In the genomic region with DNA sequence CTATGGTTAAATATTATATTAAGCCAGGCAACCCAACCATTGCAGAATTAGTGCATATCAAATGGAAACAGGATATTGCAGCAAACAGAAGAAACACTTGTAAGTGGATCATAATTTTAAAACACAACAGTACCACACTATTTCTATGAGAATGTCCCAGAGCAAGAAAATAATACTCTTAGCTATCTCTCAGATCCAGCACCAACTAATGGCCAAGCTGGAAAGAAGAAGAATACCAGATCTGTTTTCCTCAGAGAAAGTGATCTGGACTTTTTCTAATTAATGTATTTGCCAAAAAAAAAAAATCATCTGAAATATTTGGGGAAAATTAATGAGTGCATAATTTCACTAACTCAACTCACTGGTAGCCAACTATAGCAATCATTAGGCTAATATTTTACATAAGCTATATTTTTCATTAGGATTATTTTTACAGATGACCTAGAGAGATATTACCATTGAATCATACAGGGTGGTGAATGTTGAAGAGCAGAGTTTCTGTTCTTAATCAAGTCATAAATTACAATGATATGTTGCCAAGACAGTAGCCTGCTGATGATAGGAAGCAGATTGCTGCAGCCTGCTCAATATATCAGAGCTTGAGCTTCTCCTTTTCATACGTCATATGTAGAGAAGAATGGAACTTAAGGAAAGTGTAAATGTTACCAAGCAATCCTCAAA, we compare ENCODE assay signal across 22 cellular contexts.
"Had no signal": no experiment of that assay in that cellular context is flagged by ENCODE, and none has a peak within 500 bp of the region (broad histone marks: within the 10 kb centered on the region; RNA-seq: fewer than 3 reads in every experiment).

No MANE protein-coding gene starts in this region.

- H3K36me3 ChIP-seq: colonic mucosa, esophagus muscularis mucosa, gastrocnemius medialis, heart right ventricle, left lung, lower lobe of right lung had no signal

- H3K27me3 Mint-ChIP-seq: dendritic cell treated with granulocyte-macrophage colony-stimulating factor and Interleukin-4, amounts not matched to agents 40 ng/mL and 50 ng/mL, for 4 days; effector memory CD8-positive, alpha-beta T cell had no signal

- H3K4me3 Mint-ChIP-seq: dendritic cell treated with granulocyte-macrophage colony-stimulating factor and Interleukin-4, amounts not matched to agents 40 ng/mL and 50 ng/mL, for 4 days; effector memory CD8-positive, alpha-beta T cell; endodermal cell; naive thymus-derived CD8-positive, alpha-beta T cell had no signal

- H3K4me1 Mint-ChIP-seq: naive thymus-derived CD8-positive, alpha-beta T cell had no signal

- H3K27ac Mint-ChIP-seq: dendritic cell treated with granulocyte-macrophage colony-stimulating factor and Interleukin-4, amounts not matched to agents 40 ng/mL and 50 ng/mL, for 4 days; effector memory CD8-positive, alpha-beta T cell; endodermal cell; naive thymus-derived CD8-positive, alpha-beta T cell had no signal

- DNase-seq: colonic mucosa; cortex of kidney; effector CD8-positive, alpha-beta T cell; effector memory CD8-positive, alpha-beta T cell; endodermal cell; erythroblast; foreskin melanocyte; gastrocnemius medialis; glutamatergic neuron; head of caudate nucleus; heart right ventricle; hippocampal formation; left cardiac atrium; left lung; left ventricle myocardium superior; lower lobe of right lung; mesendoderm; midbrain; naive thymus-derived CD8-positive, alpha-beta T cell had no signal

- H3K4me1 ChIP-seq: colonic mucosa, esophagus muscularis mucosa, gastrocnemius medialis, heart right ventricle, left lung, lower lobe of right lung had no signal

- H3K4me3 ChIP-seq: colonic mucosa, esophagus muscularis mucosa, gastrocnemius medialis, heart right ventricle, left lung, lower lobe of right lung had no signal

- ATAC-seq: effector memory CD8-positive, alpha-beta T cell; gastrocnemius medialis; heart right ventricle; left cardiac atrium; left lung; left ventricle myocardium superior; lower lobe of right lung; naive thymus-derived CD8-positive, alpha-beta T cell had no signal

- H3K27ac ChIP-seq: colonic mucosa, epithelial cell of prostate, esophagus muscularis mucosa, gastrocnemius medialis, heart right ventricle, left lung, lower lobe of right lung had no signal

- H3K9me3 ChIP-seq: colonic mucosa, gastrocnemius medialis had no signal

- H3K27me3 ChIP-seq: colonic mucosa, esophagus muscularis mucosa, gastrocnemius medialis, heart right ventricle, left lung had no signal
